Comparison of ENCODE assay signal across 28 cellular contexts in genomic region chr22:50278956-50279619, GRCh38.
"Had no signal": no experiment of that assay in that cellular context is flagged by ENCODE, and none has a peak within 500 bp of the region (broad histone marks: within the 10 kb centered on the region; RNA-seq: fewer than 3 reads in every experiment).

No MANE protein-coding gene starts in this region.

- H2AFZ ChIP-seq: hepatocyte had no signal

- H3K27ac ChIP-seq: ascending aorta, brain microvascular endothelial cell, gastroesophageal sphincter, hepatocyte, left ventricle myocardium inferior, ovary, sigmoid colon, vagina had no signal

- H3K4me1 ChIP-seq: ascending aorta had no signal

- H3K36me3 Mint-ChIP-seq: stimulated activated effector memory CD8-positive, alpha-beta T cell treated with anti-CD3 and anti-CD28 coated beads, Interleukin-12 subunit alpha, Interleukin-12 subunit beta, amount 100 ng/mL, for 72 hours had no signal

- H3K4me1 Mint-ChIP-seq: activated CD4-positive, alpha-beta T cell treated with anti-CD3 and anti-CD28 coated beads for 36 hours; activated naive CD8-positive, alpha-beta T cell treated with anti-CD3 and anti-CD28 coated beads for 36 hours had no signal

- H3K4me3 Mint-ChIP-seq: activated CD4-positive, alpha-beta T cell treated with anti-CD3 and anti-CD28 coated beads for 36 hours; activated naive CD8-positive, alpha-beta T cell treated with anti-CD3 and anti-CD28 coated beads for 36 hours; activated T-cell treated with anti-CD3 and anti-CD28 coated beads, Interleukin-2, amount 50 U/mL, for 72 hours; effector memory CD8-positive, alpha-beta T cell; nephron; stimulated activated effector memory CD8-positive, alpha-beta T cell treated with anti-CD3 and anti-CD28 coated beads, Interleukin-12 subunit alpha, Interleukin-12 subunit beta, amount 100 ng/mL, for 72 hours; stimulated activated naive CD8-positive, alpha-beta T cell treated with anti-CD3 and anti-CD28 coated beads, Interleukin-15, Interleukin-2, amounts not matched to agents 100 ng/mL and 50 ng/mL, for 24 hours had no signal

- H3K79me2 ChIP-seq: hepatocyte had no signal

- H3K27me3 ChIP-seq: ascending aorta, brain microvascular endothelial cell, gastroesophageal sphincter, hepatocyte, ovary, sigmoid colon, upper lobe of left lung, vagina had no signal

- H3K27ac Mint-ChIP-seq: activated CD4-positive, alpha-beta T cell treated with anti-CD3 and anti-CD28 coated beads for 36 hours; activated naive CD8-positive, alpha-beta T cell treated with anti-CD3 and anti-CD28 coated beads for 36 hours; activated T-cell treated with anti-CD3 and anti-CD28 coated beads, Interleukin-2, amount 50 U/mL, for 72 hours; effector memory CD8-positive, alpha-beta T cell; nephron; progenitor cell of endocrine pancreas; stimulated activated effector memory CD8-positive, alpha-beta T cell treated with anti-CD3 and anti-CD28 coated beads, Interleukin-12 subunit alpha, Interleukin-12 subunit beta, amount 100 ng/mL, for 72 hours; stimulated activated naive CD8-positive, alpha-beta T cell treated with anti-CD3 and anti-CD28 coated beads, Interleukin-15, Interleukin-2, amounts not matched to agents 100 ng/mL and 50 ng/mL, for 24 hours had no signal

- H3K9me3 Mint-ChIP-seq: activated naive CD8-positive, alpha-beta T cell treated with anti-CD3 and anti-CD28 coated beads for 36 hours; activated T-cell treated with anti-CD3 and anti-CD28 coated beads, Interleukin-2, amount 50 U/mL, for 72 hours; effector memory CD8-positive, alpha-beta T cell; nephron; stimulated activated effector memory CD8-positive, alpha-beta T cell treated with anti-CD3 and anti-CD28 coated beads, Interleukin-12 subunit alpha, Interleukin-12 subunit beta, amount 100 ng/mL, for 72 hours; stimulated activated naive CD8-positive, alpha-beta T cell treated with anti-CD3 and anti-CD28 coated beads, Interleukin-15, Interleukin-2, amounts not matched to agents 100 ng/mL and 50 ng/mL, for 24 hours had no signal

- H3K9me3 ChIP-seq: ascending aorta, gastroesophageal sphincter, left ventricle myocardium inferior, ovary, sigmoid colon, upper lobe of left lung, vagina had no signal

- H3K4me3 ChIP-seq: ascending aorta, gastroesophageal sphincter, hepatocyte, left ventricle myocardium inferior, lung, ovary, sigmoid colon, upper lobe of left lung, vagina had no signal

- H3K4me2 ChIP-seq: hepatocyte had no signal

- H3K27me3 Mint-ChIP-seq: activated CD4-positive, alpha-beta T cell treated with anti-CD3 and anti-CD28 coated beads for 36 hours; progenitor cell of endocrine pancreas; stimulated activated naive CD8-positive, alpha-beta T cell treated with anti-CD3 and anti-CD28 coated beads, Interleukin-15, Interleukin-2, amounts not matched to agents 100 ng/mL and 50 ng/mL, for 24 hours had no signal

- DNase-seq: activated CD4-positive, alpha-beta T cell treated with anti-CD3 and anti-CD28 coated beads for 36 hours; activated CD4-positive, alpha-beta T cell treated with anti-CD3 and anti-CD28 coated beads, Interleukin-2, amount 50 U/mL, for 4 hours; activated CD4-positive, CD25-positive, alpha-beta regulatory T cell; activated naive CD4-positive, alpha-beta T cell treated with Interleukin-2 at 50 U/mL for 16 hours; activated naive CD8-positive, alpha-beta T cell treated with anti-CD3 and anti-CD28 coated beads for 36 hours; activated T-cell treated with anti-CD3 and anti-CD28 coated beads for 4 hours; activated T-cell treated with anti-CD3 and anti-CD28 coated beads, Interleukin-2, amount 50 U/mL, for 72 hours; brain microvascular endothelial cell; cortex of kidney; effector memory CD8-positive, alpha-beta T cell; erythroblast; islet precursor cell; left ventricle myocardium inferior; ovary; retina; sigmoid colon; small intestine; stimulated activated CD4-positive, alpha-beta T cell treated with anti-CD3 and anti-CD28 coated beads, Interleukin-4, amount 100 ng/mL, for 24 hours; upper lobe of left lung had no signal

- ATAC-seq: activated CD4-positive, alpha-beta T cell treated with anti-CD3 and anti-CD28 coated beads for 36 hours; activated T-cell treated with anti-CD3 and anti-CD28 coated beads, Interleukin-2, amount 50 U/mL, for 72 hours; effector memory CD8-positive, alpha-beta T cell; gastroesophageal sphincter; stimulated activated effector memory CD8-positive, alpha-beta T cell treated with anti-CD3 and anti-CD28 coated beads, Interleukin-12 subunit alpha, Interleukin-12 subunit beta, amount 100 ng/mL, for 72 hours had no signal
